In genomic region chrX:386768-387575, GRCh38 we compare ENCODE assay signal across 7 cellular contexts. TPM values are rescaled to one million over a fixed set of nuclear protein-coding genes. Genes with fewer than 3 reads are reported as not detected.
DNase-seq lines count a peak whose midpoint lies in the region; ATAC-seq, FAIRE-seq and TF ChIP-seq lines count a peak whose summit lies in the region.

Gene PPP2R3B, minus strand, starts transcription at chrX:386907. Its CDS starts 216 bp downstream, at chrX:386691.

- no peaks in the 10 kb centered on the region for H4K20me1 ChIP-seq in keratinocyte (ENCODE audit: control insufficient read depth, extremely low read depth, insufficient read depth, low read length)

- no peak for DNase-seq in caudate nucleus (lab: John Stamatoyannopoulos, UW)
- DNase-seq in keratinocyte (ENCODE audit: low read depth, low spot score), result peak; percentile 86
- peak; percentile 91 to 99 for DNase-seq in stimulated activated CD4-positive, alpha-beta T cell treated with anti-CD3 and anti-CD28 coated beads, Interleukin-1b, Interleukin-23, amount 100 ng/mL, for 1 hour (ENCODE audit: low read depth in 2 of 2)
- DNase-seq in NCI-H2227 (lab: John Stamatoyannopoulos, UW; ENCODE audit: unreplicated experiment), result no peak

- peak within 1 kb of the TSS; percentile 77 for H3K4me2 ChIP-seq in keratinocyte (ENCODE audit: control insufficient read depth, extremely low read depth, insufficient read depth, low read depth, low read length)

- FAIRE-seq in keratinocyte (lab: Jason Lieb, UNC), result peak; percentile 90

- H3K36me3 ChIP-seq in keratinocyte (ENCODE audit: control insufficient read depth in 2 of 2, extremely low read depth in 1 of 2, insufficient read depth in 2 of 2, low read length in 2 of 2), result no peaks in the 10 kb centered on the region

- intact Hi-C loops in T-helper 2 cell treated with Interferon-gamma antibody and Interleukin-4, amounts not matched to agents 100 ng/mL and 5 ng/mL, for 36 hours (cut with micrococcal nuclease), result loop anchor here (1.0 to 5.0 kb wide), 6 partner anchors 30 to 1066 kb away; partner anchors contain the start of genes ASMTL, GTPBP6, PLCXD1 and SLC25A6

- peak; percentile 96 for ATAC-seq in GM18873 (IDR thresholded peaks at IDR 0.05; ENCODE audit: low FRiP score, unreplicated experiment)
- ATAC-seq in HG03108 (IDR thresholded peaks at IDR 0.05; ENCODE audit: unreplicated experiment), result peak; percentile 98

- peak within 1 kb of the TSS; percentile 99 for H3K9ac ChIP-seq in keratinocyte (ENCODE audit: control insufficient read depth, extremely low read depth, insufficient read depth, low read length)

- peak within 1 kb of the TSS; percentile 99 for H3K27ac ChIP-seq in caudate nucleus (ENCODE audit: low read depth, low read length)
- peak within 1 kb of the TSS; percentile 98 for H3K27ac ChIP-seq in keratinocyte (ENCODE audit: control insufficient read depth, insufficient read depth, low read length)

- dilution Hi-C loops in keratinocyte (cut with MboI; ENCODE audit: extremely low pct_ligation_motif_present, low sequenced_read_pairs), result no loop called here

- H3K4me1 ChIP-seq in keratinocyte (ENCODE audit: control insufficient read depth, extremely low read depth, insufficient read depth, low read length), result peaks cover 4% of the 10 kb centered on the region

- no peaks in the 10 kb centered on the region for H3K27me3 ChIP-seq in keratinocyte (ENCODE audit: control insufficient read depth, extremely low read depth, insufficient read depth, low read length)

- no peak for TF ChIP-seq CTCF in keratinocyte (optimal IDR thresholded peaks at IDR 0.05 in 1 of 3, IDR thresholded peaks at IDR 0.05 in 1 of 3, conservative IDR thresholded peaks at IDR 0.05 in 1 of 3; ENCODE audit: extremely low read depth in 1 of 3, insufficient read depth in 2 of 3, low read length in 3 of 3)

- no peaks in the 10 kb centered on the region for H3K79me2 ChIP-seq in keratinocyte (ENCODE audit: control insufficient read depth, insufficient read depth, low read length)

- H3K9me1 ChIP-seq in keratinocyte (ENCODE audit: control insufficient read depth, extremely low read depth, insufficient read depth, low read length), result no peaks in the 10 kb centered on the region

- H3K9me3 ChIP-seq in keratinocyte (ENCODE audit: control insufficient read depth, low read depth, low read length), result no peaks in the 10 kb centered on the region

- H3K4me3 ChIP-seq in keratinocyte (ENCODE audit: control insufficient read depth in 2 of 3, extremely low read depth in 1 of 3, insufficient read depth in 2 of 3, low read depth in 1 of 3, low read length in 3 of 3), result peak within 1 kb of the TSS; percentile 87 to 93 (median 92)

- H2AFZ ChIP-seq in keratinocyte (ENCODE audit: control insufficient read depth, low read length), result peak within 1 kb of the TSS; percentile 97

RNA-seq across cellular contexts. Expression of gene PPP2R3B, which starts in this region (rescaled TPM):
- 29.1 and 34.9 TPM in 2 replicates for total RNA-seq in T-helper 2 cell treated with Interferon-gamma antibody and Interleukin-4, amounts not matched to agents 100 ng/mL and 5 ng/mL, for 36 hours
- 5.5 to 7.5 TPM (median 6.6 TPM) in 3 replicates for polyA plus RNA-seq in keratinocyte
- polyA plus RNA-seq in keratinocyte (2011; ENCODE audit: low read depth), result 17.7 TPM
- 3.0 and 3.8 TPM in 2 replicates for polyA plus RNA-seq in keratinocyte (2011; cell fraction: cytosol; rRNA removed)
- polyA plus RNA-seq in keratinocyte (2011; cell fraction: nucleus; rRNA removed), result 12.7 and 17.4 TPM in 2 replicates
- 7.4 and 11.8 TPM in 2 replicates for polyA plus RNA-seq in keratinocyte (2012; ENCODE audit: low replicate concordance)
- 4.2 to 11.7 TPM (median 5.4 TPM) in 3 replicates for polyA minus RNA-seq in keratinocyte
- polyA minus RNA-seq in keratinocyte (2011; cell fraction: cytosol; rRNA and poly(A)+ RNA removed), result 6.9 TPM
- polyA minus RNA-seq in keratinocyte (2011; cell fraction: nucleus; rRNA and poly(A)+ RNA removed), result 6.4 and 8.2 TPM in 2 replicates

Comparison
In these comparisons a context has a peak if more than half of its experiments do, and no peak if none do; other contexts are left out.
1. DNase-seq: peak in keratinocyte (single experiment) and stimulated activated CD4-positive, alpha-beta T cell treated with anti-CD3 and anti-CD28 coated beads, Interleukin-1b, Interleukin-23, amount 100 ng/mL, for 1 hour (2 of 2); none in caudate nucleus (0 of 61) and NCI-H2227 (single experiment).